In the genomic region with DNA sequence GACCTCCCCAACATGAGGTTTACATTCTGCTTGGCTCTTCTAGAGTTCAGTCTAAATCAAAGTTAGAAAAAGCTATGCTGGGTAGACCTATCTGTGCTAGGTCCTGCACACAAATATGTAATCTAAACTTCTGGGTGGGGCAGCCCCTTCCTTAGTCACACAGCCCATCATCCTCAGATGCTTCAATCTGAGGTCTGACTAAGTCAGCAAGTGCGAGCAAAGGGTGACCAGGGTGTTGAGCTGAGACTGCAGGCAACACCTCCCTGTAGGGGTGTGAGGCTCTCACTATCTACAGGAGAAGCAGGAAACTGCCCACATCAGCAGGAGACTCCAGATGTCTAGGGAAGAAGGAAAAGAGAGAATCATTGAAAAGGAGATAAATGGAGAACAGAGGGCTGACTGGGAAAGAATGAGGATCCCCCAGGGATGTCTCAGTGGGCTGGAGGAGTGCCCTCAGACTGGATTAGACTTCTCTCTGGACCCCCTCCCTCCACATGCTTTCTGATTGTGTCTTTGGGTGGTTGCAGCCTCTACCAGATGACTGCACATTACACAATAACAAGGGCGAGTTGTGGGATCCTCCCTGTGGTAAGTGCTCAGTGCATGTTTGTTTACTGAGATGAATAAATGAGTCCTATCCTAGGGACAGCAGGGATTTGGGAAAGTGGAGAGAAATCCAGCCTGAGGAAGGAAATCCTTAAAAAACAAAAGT, we compare ENCODE assay signal across 14 cellular contexts.
DNase-seq lines count a peak whose midpoint lies in the region; ATAC-seq and TF ChIP-seq lines count a peak whose summit lies in the region.
"Had no signal": no experiment of that assay in that cellular context is flagged by ENCODE, and none has a peak within 500 bp of the region (broad histone marks: within the 10 kb centered on the region; RNA-seq: fewer than 3 reads in every experiment).

No MANE protein-coding gene starts in this region.

- no peak overlapping the region for H3K27ac Mint-ChIP-seq in neural progenitor cell
- H3K27ac Mint-ChIP-seq: activated B cell treated with CpG ODN at 0.5 μM for 24 hours had no signal

- H3K27me3 Mint-ChIP-seq in neural progenitor cell (ENCODE audit: insufficient read depth, low read depth), result peaks cover 7% of the 10 kb centered on the region

- no peaks in the 10 kb centered on the region for H3K9me3 ChIP-seq in neural progenitor cell (ENCODE audit: low read depth)
- H3K9me3 ChIP-seq in sigmoid colon, result no peaks in the 10 kb centered on the region

- H3K4me2 ChIP-seq in neural progenitor cell, result peak overlapping the region; percentile 31

- peak; percentile 9 for DNase-seq in NK-92 treated with Interleukin-12 subunit alpha and Interleukin-12 subunit beta, amount 100 ng/mL, for 24 hours (lab: John Stamatoyannopoulos, UW)
- DNase-seq in NK-92 (lab: John Stamatoyannopoulos, UW; ENCODE audit: unreplicated experiment) (no peak), HT1080 (ENCODE audit: low read depth) (peak; percentile 75), fibroblast of mammary gland (ENCODE audit: low read depth) (peak; percentile 2), neural progenitor cell (ENCODE audit: low spot score) (no peak), sigmoid colon (no peak)
- DNase-seq: activated B cell treated with CpG ODN at 0.5 μM for 24 hours; activated effector memory CD4-positive, alpha-beta T cell treated with anti-CD3 and anti-CD28 coated beads, Interleukin-2, amount 50 U/mL, for 16 hours; IMR-90; NCI-H1417; NCI-H526 treated with DMSO at 0.1 percent for 48 hours had no signal

- ATAC-seq in GM18907 (IDR thresholded peaks at IDR 0.05; ENCODE audit: unreplicated experiment), result no peak
- no peak for ATAC-seq in HG03571 (IDR thresholded peaks at IDR 0.05; ENCODE audit: unreplicated experiment)

- no peak overlapping the region for H3K9ac ChIP-seq in neural progenitor cell

- intact Hi-C loops in sigmoid colon (cut with DNase I), result no loop called here

- H3K4me3 ChIP-seq in fibroblast of mammary gland (ENCODE audit: control insufficient read depth, low read depth, low read length) (no peak overlapping the region), neural progenitor cell (no peak overlapping the region), sigmoid colon (no peak overlapping the region)

- H3K79me2 ChIP-seq in neural progenitor cell (ENCODE audit: low read depth), result no peaks in the 10 kb centered on the region

- H3K4me1 ChIP-seq in neural progenitor cell, result peaks cover 24% of the 10 kb centered on the region
- peaks cover 0 to 31% (median 25%) of the 10 kb centered on the region in 4 donors for H3K4me1 ChIP-seq in sigmoid colon

- no peaks in the 10 kb centered on the region for H3K36me3 Mint-ChIP-seq in neural progenitor cell

- TF ChIP-seq EP300 in sigmoid colon (IDR thresholded peaks at IDR 0.05), result no peak

- no peak overlapping the region for H3K4me3 Mint-ChIP-seq in neural progenitor cell
- H3K4me3 Mint-ChIP-seq: activated B cell treated with CpG ODN at 0.5 μM for 24 hours had no signal

- H2AFZ ChIP-seq in neural progenitor cell (replicated peaks), result no peak overlapping the region

- WGBS in sigmoid colon, 2 donors, result 52 to 65% methylated on average over 2 of the region's 2 CpGs

- TF ChIP-seq CTCF in fibroblast of mammary gland (conservative IDR thresholded peaks at IDR 0.05; ENCODE audit: control insufficient read depth, insufficient read depth, low read depth, low read length), result no peak
- no peak for TF ChIP-seq CTCF in neural progenitor cell (IDR thresholded peaks at IDR 0.05)
- no peak for TF ChIP-seq CTCF in sigmoid colon (IDR thresholded peaks at IDR 0.05)

- H4K20me1 ChIP-seq in neural progenitor cell (ENCODE audit: low read depth), result no peaks in the 10 kb centered on the region

- H3K27me3 ChIP-seq in neural progenitor cell, result no peaks in the 10 kb centered on the region
- H3K27me3 ChIP-seq in sigmoid colon, result no peaks in the 10 kb centered on the region

- H3K9me3 Mint-ChIP-seq in neural progenitor cell, result no peaks in the 10 kb centered on the region
- H3K9me3 Mint-ChIP-seq: activated B cell treated with CpG ODN at 0.5 μM for 24 hours had no signal

- peaks cover 31% of the 10 kb centered on the region for H3K4me1 Mint-ChIP-seq in neural progenitor cell
- H3K4me1 Mint-ChIP-seq: activated B cell treated with CpG ODN at 0.5 μM for 24 hours had no signal

- H3K27ac ChIP-seq in neural progenitor cell (no peak overlapping the region), sigmoid colon (no peak overlapping the region)
- H3K27ac ChIP-seq: 22Rv1 had no signal

- peaks cover 15% of the 10 kb centered on the region for H3F3A ChIP-seq in neural progenitor cell (ENCODE audit: low read depth)

- TF ChIP-seq POLR2A in sigmoid colon (IDR thresholded peaks at IDR 0.05), result no peak

- no peaks in the 10 kb centered on the region for H3K36me3 ChIP-seq in neural progenitor cell
- no peaks in the 10 kb centered on the region for H3K36me3 ChIP-seq in sigmoid colon

Comparison
In these comparisons a context has a peak if more than half of its experiments do, and no peak if none do; other contexts are left out.
1. DNase-seq: peak in NK-92 treated with Interleukin-12 subunit alpha and Interleukin-12 subunit beta, amount 100 ng/mL, for 24 hours (single experiment), HT1080 (single experiment) and fibroblast of mammary gland (single experiment); none in NK-92 (single experiment), neural progenitor cell (single experiment) and sigmoid colon (single experiment).